In the genomic region with DNA sequence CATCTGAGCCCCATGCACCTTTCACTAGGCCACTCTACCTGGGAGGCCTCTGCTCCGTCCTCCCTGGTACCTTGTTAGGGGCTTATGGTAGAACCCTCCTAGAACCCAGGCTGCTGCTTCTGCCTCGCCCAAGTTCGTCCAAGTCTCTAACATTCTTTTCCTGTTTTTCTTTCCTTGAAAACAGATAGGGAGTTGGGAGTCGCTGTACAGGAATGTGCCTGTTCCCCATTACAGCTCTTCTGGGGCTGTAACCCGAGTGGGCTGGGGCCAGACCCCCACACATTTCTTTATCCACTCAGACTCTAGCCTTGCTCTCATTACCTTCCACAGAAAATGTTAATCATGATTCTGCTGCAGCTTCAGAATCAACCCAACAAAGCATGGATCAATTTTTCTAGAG, we compare ENCODE assay signal across 31 cellular contexts.
DNase-seq lines count a peak whose midpoint lies in the region; ATAC-seq and TF ChIP-seq lines count a peak whose summit lies in the region.
"Had no signal": no experiment of that assay in that cellular context is flagged by ENCODE, and none has a peak within 500 bp of the region (broad histone marks: within the 10 kb centered on the region; RNA-seq: fewer than 3 reads in every experiment).

No MANE protein-coding gene starts in this region.

- no peak for TF ChIP-seq CTCF in uterus (IDR thresholded peaks at IDR 0.05)
- TF ChIP-seq CTCF in heart left ventricle (IDR thresholded peaks at IDR 0.05) = no peak

- ATAC-seq in HG03175 (IDR thresholded peaks at IDR 0.05; ENCODE audit: unreplicated experiment) (no peak), heart left ventricle (no peak)
- ATAC-seq: activated naive CD8-positive, alpha-beta T cell treated with anti-CD3 and anti-CD28 coated beads, Interleukin-2, amount 50 U/mL, for 24 hours; body of pancreas; gastrocnemius medialis; GM12878; lower lobe of right lung; natural killer cell treated with Interleukin-12 subunit alpha and Interleukin-12 subunit beta and Interleukin-15 and Interleukin-18, amount 100 ng/mL, for 72 hours had no signal

- H4K20me1 ChIP-seq in GM23248 (ENCODE audit: insufficient read depth) = no peaks in the 10 kb centered on the region

- H3K4me1 ChIP-seq in GM23248 (ENCODE audit: insufficient read depth) (peaks cover 13% of the 10 kb centered on the region), SJCRH30 (peaks cover 7% of the 10 kb centered on the region; the same call in 1 of the 2 replicates), mesenchymal stem cell (ENCODE audit: control insufficient read depth, insufficient read depth, low read depth, low read length) (peaks cover 9% of the 10 kb centered on the region), uterus (no peaks in the 10 kb centered on the region), heart left ventricle (no peaks in the 10 kb centered on the region)
- H3K4me1 ChIP-seq: body of pancreas, esophagus muscularis mucosa, gastrocnemius medialis, lower lobe of right lung, suprapubic skin had no signal

- WGBS in GM23248 (ENCODE audit: low coverage in 1 of 2, low lambda C conversion rate in 2 of 2, missing lambda C conversion rate in 2 of 2), 2 experiments = 56 to 59% methylated on average over 5 of the region's 5 CpGs
- 43% methylated on average over 5 of the region's 5 CpGs for WGBS in mesenchymal stem cell
- 65 to 73% (median 68%) methylated on average over 5 of the region's 5 CpGs for WGBS in heart left ventricle, 4 donors

- in situ Hi-C loops in GM23248 (cut with MboI) = no loop called here

- H3K9ac ChIP-seq in GM23248 = no peak overlapping the region
- H3K9ac ChIP-seq in mesenchymal stem cell (ENCODE audit: low read length) = no peak overlapping the region

- H4K91ac ChIP-seq in mesenchymal stem cell (ENCODE audit: low read length) = no peak overlapping the region

- H2BK15ac ChIP-seq in mesenchymal stem cell (ENCODE audit: low read depth, poor library complexity, severe bottlenecking) = no peak overlapping the region

- no peaks in the 10 kb centered on the region for H3K9me3 ChIP-seq in GM23248 (ENCODE audit: low read depth)
- no peaks in the 10 kb centered on the region for H3K9me3 ChIP-seq in SJCRH30 (replicated peaks)
- no peaks in the 10 kb centered on the region for H3K9me3 ChIP-seq in mesenchymal stem cell (ENCODE audit: control insufficient read depth, low read length)
- no peaks in the 10 kb centered on the region for H3K9me3 ChIP-seq in uterus
- H3K9me3 ChIP-seq in heart left ventricle = no peaks in the 10 kb centered on the region
- H3K9me3 ChIP-seq: body of pancreas, esophagus muscularis mucosa, gastrocnemius medialis, lower lobe of right lung, suprapubic skin had no signal

- H3K4me3 ChIP-seq in GM23248 (no peak overlapping the region), SJCRH30 (no peak overlapping the region), mesenchymal stem cell (ENCODE audit: insufficient read depth in 1 of 2, low read depth in 1 of 2, low read length in 2 of 2) (no peak overlapping the region), uterus (no peak overlapping the region), heart left ventricle (no peak overlapping the region)
- H3K4me3 ChIP-seq: body of pancreas, esophagus muscularis mucosa, gastrocnemius medialis, GM12878, lower lobe of right lung, SK-N-MC, suprapubic skin had no signal

- no peaks in the 10 kb centered on the region; the same call in 1 of the 2 replicates for H3F3A ChIP-seq in GM23248 (ENCODE audit: insufficient read depth)

- H3K79me2 ChIP-seq in GM23248 (ENCODE audit: insufficient read depth) = no peaks in the 10 kb centered on the region

- DNase-seq in GM23248 = peak; percentile 24
- peak; percentile 27 to 30 for DNase-seq in SJCRH30
- DNase-seq in mesenchymal stem cell = no peak
- no peak for DNase-seq in uterus
- DNase-seq in heart left ventricle = no peak
- DNase-seq in activated CD4-positive, alpha-beta T cell treated with anti-CD3 and anti-CD28 coated beads for 4 hours = no peak
- DNase-seq in SKM-1 treated with dmso at 0.1 percent for 144 hours (lab: John Stamatoyannopoulos, UW; ENCODE audit: unreplicated experiment) = no peak
- DNase-seq: activated CD4-positive, alpha-beta memory T cell treated with anti-CD3 and anti-CD28 coated beads for 36 hours; activated CD4-positive, CD25-positive, alpha-beta regulatory T cell treated with anti-CD3 and anti-CD28 coated beads, Interleukin-2, amount 50 U/mL, for 72 hours; activated CD8-positive, alpha-beta memory T cell treated with anti-CD3 and anti-CD28 coated beads, Interleukin-2, amount 50 U/mL, for 4 hours; activated naive CD4-positive, alpha-beta T cell; activated naive CD8-positive, alpha-beta T cell treated with anti-CD3 and anti-CD28 coated beads, Interleukin-2, amount 50 U/mL, for 24 hours; AML-193; body of pancreas; Calu3; CD4-positive, CD25-positive, alpha-beta regulatory T cell; cerebellar nuclear complex; dermis blood vessel endothelial cell; gastrocnemius medialis; H9; lower lobe of right lung; NCI-H146; RPMI8226; small intestine; stimulated activated naive CD4-positive, alpha-beta T cell treated with Interleukin-2 at 50 U/mL for 16 hours had no signal

- no peak overlapping the region for H3K23ac ChIP-seq in mesenchymal stem cell (ENCODE audit: low read length in 2 of 2)

- no peaks in the 10 kb centered on the region for H3K79me1 ChIP-seq in mesenchymal stem cell (replicated peaks; ENCODE audit: low read length, poor library complexity, severe bottlenecking)

- H3K14ac ChIP-seq in mesenchymal stem cell (ENCODE audit: low read length in 2 of 2) = no peak overlapping the region

- peak overlapping the region; percentile 28 for H3K4me2 ChIP-seq in GM23248 (ENCODE audit: unreplicated experiment)
- H3K4me2 ChIP-seq in mesenchymal stem cell (ENCODE audit: low read length, poor library complexity, severe bottlenecking) = no peak overlapping the region

- no peaks in the 10 kb centered on the region for H3K27me3 ChIP-seq in GM23248 (replicated peaks; ENCODE audit: insufficient read depth)
- no peaks in the 10 kb centered on the region for H3K27me3 ChIP-seq in SJCRH30
- no peaks in the 10 kb centered on the region for H3K27me3 ChIP-seq in mesenchymal stem cell (ENCODE audit: control insufficient read depth in 1 of 2, insufficient read depth in 1 of 2, low read length in 2 of 2)
- H3K27me3 ChIP-seq in uterus = no peaks in the 10 kb centered on the region
- no peaks in the 10 kb centered on the region for H3K27me3 ChIP-seq in heart left ventricle
- H3K27me3 ChIP-seq: body of pancreas, esophagus muscularis mucosa, gastrocnemius medialis, suprapubic skin had no signal

- H2AFZ ChIP-seq in GM23248 (no peak overlapping the region), mesenchymal stem cell (ENCODE audit: low read depth, low read length) (no peak overlapping the region)

- no peaks in the 10 kb centered on the region for H3K9me2 ChIP-seq in GM23248 (ENCODE audit: insufficient read depth)

- H2BK5ac ChIP-seq in mesenchymal stem cell (ENCODE audit: low read depth, low read length, poor library complexity, severe bottlenecking) = no peak overlapping the region

- H2AK5ac ChIP-seq in mesenchymal stem cell (ENCODE audit: low read length, severe bottlenecking) = peak overlapping the region; percentile 59

- H3K18ac ChIP-seq in mesenchymal stem cell (ENCODE audit: low read depth in 1 of 2, low read length in 2 of 2) = no peak overlapping the region

- H3K27ac ChIP-seq in GM23248 = no peak overlapping the region
- no peak overlapping the region for H3K27ac ChIP-seq in SJCRH30
- H3K27ac ChIP-seq in mesenchymal stem cell (ENCODE audit: low read length, poor library complexity, severe bottlenecking) = no peak overlapping the region
- peak overlapping the region; percentile 24 to 58 for H3K27ac ChIP-seq in uterus
- no peak overlapping the region for H3K27ac ChIP-seq in heart left ventricle
- H3K27ac ChIP-seq: body of pancreas, esophagus muscularis mucosa, gastrocnemius medialis, lower lobe of right lung, SK-N-MC, suprapubic skin had no signal

- no peak for TF ChIP-seq POLR2A in uterus (IDR thresholded peaks at IDR 0.05)
- no peak for TF ChIP-seq POLR2A in heart left ventricle (IDR thresholded peaks at IDR 0.05)

- H2BK12ac ChIP-seq in mesenchymal stem cell (ENCODE audit: low read length in 2 of 2) = peak overlapping the region in 1 of 2 experiments; percentile 60

- H2BK120ac ChIP-seq in mesenchymal stem cell (ENCODE audit: low read depth, low read length) = no peak overlapping the region

- peak overlapping the region in 1 of 2 experiments; percentile 37 for H3K4ac ChIP-seq in mesenchymal stem cell (ENCODE audit: low read depth in 1 of 2, low read length in 2 of 2)

- intact Hi-C loops in uterus (cut with DNase I; ENCODE audit: low total_unique reads) (no loop called here), heart left ventricle (cut with DNase I) (loop anchor here in 8 of 10 donors (5.0 to 10.0 kb wide), 7 partner anchors 152 to 608 kb away; partner anchors contain the start of gene PAPPA (in 2 of the 8))

- H3K36me3 ChIP-seq in GM23248 (ENCODE audit: low read depth) (no peaks in the 10 kb centered on the region), SJCRH30 (no peaks in the 10 kb centered on the region), mesenchymal stem cell (ENCODE audit: control insufficient read depth in 1 of 2, insufficient read depth in 2 of 2, low read depth in 1 of 2, low read length in 2 of 2) (no peaks in the 10 kb centered on the region), uterus (no peaks in the 10 kb centered on the region), heart left ventricle (no peaks in the 10 kb centered on the region)
- H3K36me3 ChIP-seq: esophagus muscularis mucosa, gastrocnemius medialis, lower lobe of right lung, suprapubic skin had no signal

- no peak overlapping the region for H4K8ac ChIP-seq in mesenchymal stem cell (ENCODE audit: low read length)

Comparison
In these comparisons a context has a peak if more than half of its experiments do, and no peak if none do; other contexts are left out.
1. DNase-seq: peak in GM23248 (single experiment) and SJCRH30 (2 of 2); none in mesenchymal stem cell (single experiment), uterus (0 of 2), heart left ventricle (0 of 5), activated CD4-positive, alpha-beta T cell treated with anti-CD3 and anti-CD28 coated beads for 4 hours (0 of 2) and SKM-1 treated with dmso at 0.1 percent for 144 hours (single experiment).
2. H3K27ac ChIP-seq: peak in uterus (2 of 2); none in GM23248 (single experiment), SJCRH30 (single experiment), mesenchymal stem cell (single experiment) and heart left ventricle (0 of 12).